ENCODE assay signal across 10 cellular contexts in genomic region chr2:20600756-20601325, GRCh38. TPM values are rescaled to one million over a fixed set of nuclear protein-coding genes. Genes with fewer than 3 reads are reported as not detected.
A peak's percentile ranks its signal among the peaks of the same experiment; 100 is the strongest.
DNase-seq lines count a peak whose midpoint lies in the region; ATAC-seq, FAIRE-seq and TF ChIP-seq lines count a peak whose summit lies in the region.
"Had no signal": no experiment of that assay in that cellular context is flagged by ENCODE, and none has a peak within 500 bp of the region (broad histone marks: within the 10 kb centered on the region; RNA-seq: fewer than 3 reads in every experiment).

No MANE protein-coding gene starts in this region.

- 68% methylated on average over 1 of the region's 1 CpG for WGBS in A549 (ENCODE audit: missing lambda C conversion rate)
- 18% methylated on average over 1 of the region's 1 CpG for WGBS in right lobe of liver (ENCODE audit: insufficient coverage, low coverage, low lambda C conversion rate, missing lambda C conversion rate)

- ATAC-seq in A549 (no peak), right lobe of liver (no peak), GM21367 (IDR thresholded peaks at IDR 0.05; ENCODE audit: unreplicated experiment) (no peak)
- no peak for ATAC-seq in stimulated activated naive CD8-positive, alpha-beta T cell treated with anti-CD3 and anti-CD28 coated beads, Interleukin-15, Interleukin-2, amounts not matched to agents 100 U/mL and 50 U/mL, for 24 hours

- H3K9me3 ChIP-seq in A549 (no peaks in the 10 kb centered on the region), right lobe of liver (no peaks in the 10 kb centered on the region)

- H3K27me3 ChIP-seq in right lobe of liver = no peaks in the 10 kb centered on the region

- no peak overlapping the region; a peak in 1 of 6 replicates for H3K27ac ChIP-seq in A549
- peak overlapping the region; percentile 90 for H3K27ac ChIP-seq in caudate nucleus (ENCODE audit: low read depth, low read length)
- H3K27ac ChIP-seq in right lobe of liver = peak overlapping the region in 1 of 3 donors; percentile 81

- no peaks in the 10 kb centered on the region for H3K36me3 ChIP-seq in right lobe of liver

- CTCF ChIA-PET in A549 (lab: Yijun Ruan, JAX) = interaction anchor here (0.6 to 12.0 kb wide), 19 partner anchors 8 to 339 kb away, joined by 3 to 112 read pairs (median 4); partner anchors contain the start of genes HS1BP3 and RHOB

- H3K4me1 ChIP-seq in A549 (peaks cover 22% of the 10 kb centered on the region), right lobe of liver (peaks cover 2 to 51% (median 25%) of the 10 kb centered on the region in 4 donors)

- intact Hi-C loops in right lobe of liver (cut with DNase I) = no loop called here

- TF ChIP-seq CTCF in A549 (IDR thresholded peaks at IDR 0.05) (peak; percentile 66), LNCaP clone FGC (IDR thresholded peaks at IDR 0.05; ENCODE audit: control insufficient read depth, extremely low read depth, insufficient read depth) (0 out of 2 replicates have a peak, but pooled peaks have one; percentile 16), right lobe of liver (IDR thresholded peaks at IDR 0.05) (peak; percentile 38 to 57 (median 55))

- no peak overlapping the region for H3K4me2 ChIP-seq in A549

- no peak for TF ChIP-seq POLR2A in A549 (IDR thresholded peaks at IDR 0.05; ENCODE audit: low read length)
- TF ChIP-seq POLR2A in right lobe of liver (IDR thresholded peaks at IDR 0.05) = no peak

- H3K4me3 ChIP-seq in A549 (no peak overlapping the region), LNCaP clone FGC (ENCODE audit: low read depth, low read length) (no peak overlapping the region), right lobe of liver (no peak overlapping the region)

- no peak for FAIRE-seq in A549 (lab: Jason Lieb, UNC)

- DNase-seq in A549 (ENCODE audit: low read depth in 1 of 2, low spot score in 1 of 2) (no peak), LNCaP clone FGC (ENCODE audit: low read depth) (no peak), caudate nucleus (lab: John Stamatoyannopoulos, UW) (no peak), right lobe of liver (peak in 1 of 3 donors; percentile 5), NCI-H748 treated with DMSO at 0.1 percent for 48 hours (lab: John Stamatoyannopoulos, UW) (no peak), NCI-H146 (lab: John Stamatoyannopoulos, UW) (no peak)
- no peak for DNase-seq in stimulated activated naive CD8-positive, alpha-beta T cell treated with anti-CD3 and anti-CD28 coated beads, Interleukin-15, Interleukin-2, amounts not matched to agents 100 U/mL and 50 U/mL, for 24 hours
- DNase-seq: activated CD4-positive, alpha-beta T cell treated with anti-CD3 and anti-CD28 coated beads for 1 hour; activated naive CD8-positive, alpha-beta T cell treated with anti-CD3 and anti-CD28 coated beads for 36 hours had no signal

- peak; percentile 9 to 48; a peak in 2 of 5 replicates for TF ChIP-seq RAD21 in A549 (conservative IDR thresholded peaks at IDR 0.05 in 1 of 2, IDR thresholded peaks at IDR 0.05 in 1 of 2)

- POLR2A ChIA-PET in A549 (lab: Yijun Ruan, JAX) = interaction anchor here (1.0 kb wide), 1 partner anchor 154 kb away, joined by 4 read pairs; the partner anchor contains the start of gene RHOB

- TF ChIP-seq EP300 in A549 (IDR thresholded peaks at IDR 0.05) = no peak

TF ChIP-seq in A549, 52 proteins besides CTCF, POLR2A, EP300 and RAD21:
- TF ChIP-seq REST (IDR thresholded peaks at IDR 0.05) = no peak
- no peak for TF ChIP-seq KDM1A (IDR thresholded peaks at IDR 0.05; ENCODE audit: low read depth)
- TF ChIP-seq SMC3 (IDR thresholded peaks at IDR 0.05) = peak; percentile 74
- TF ChIP-seq FOXS1 (CRISPR knock-in tag; IDR thresholded peaks at IDR 0.05) = no peak
- no peak for TF ChIP-seq ZSCAN20 (CRISPR knock-in tag; IDR thresholded peaks at IDR 0.05)
- no peak for TF ChIP-seq CBX8 (IDR thresholded peaks at IDR 0.05)
- no peak for TF ChIP-seq RNF2 (IDR thresholded peaks at IDR 0.05; ENCODE audit: borderline replicate concordance, low read depth)
- no peak for TF ChIP-seq RARB (CRISPR knock-in tag; IDR thresholded peaks at IDR 0.05)

RNA-seq across cellular contexts. Expression of gene HS1BP3, which starts 50.1 kb away (rescaled TPM):
- polyA plus RNA-seq in A549 (2011; rRNA removed) (12.4 and 13.8 TPM in 2 replicates), A549 (2017; fragmentation: RNase III; extraction: RNeasy Plus Mini Kit Qiagen cat#74134 plus additional on column Dnase treatment) (17.7 to 23.5 TPM (median 20.5 TPM) in 3 replicates)
- polyA plus RNA-seq in A549 (2012; cell fraction: cytosol; rRNA removed) = 19.3 and 23.8 TPM in 2 replicates
- 35.4 and 36.6 TPM in 2 replicates for polyA plus RNA-seq in A549 (2012; cell fraction: nucleus; rRNA removed)
- 17.5 and 21.2 TPM in 2 replicates for polyA minus RNA-seq in A549 (2011; rRNA and poly(A)+ RNA removed)
- total RNA-seq in right lobe of liver = 10 to 100 TPM; 17.5 to 34.7 (median 20.2) TPM

Comparison
In these comparisons a context has a peak if more than half of its experiments do, and no peak if none do; other contexts are left out.
1. CTCF ChIP-seq: peak in every context shown above with its lines; median percentile 66 in A549; 55 in right lobe of liver; 16 in LNCaP clone FGC.